In the genomic region with DNA sequence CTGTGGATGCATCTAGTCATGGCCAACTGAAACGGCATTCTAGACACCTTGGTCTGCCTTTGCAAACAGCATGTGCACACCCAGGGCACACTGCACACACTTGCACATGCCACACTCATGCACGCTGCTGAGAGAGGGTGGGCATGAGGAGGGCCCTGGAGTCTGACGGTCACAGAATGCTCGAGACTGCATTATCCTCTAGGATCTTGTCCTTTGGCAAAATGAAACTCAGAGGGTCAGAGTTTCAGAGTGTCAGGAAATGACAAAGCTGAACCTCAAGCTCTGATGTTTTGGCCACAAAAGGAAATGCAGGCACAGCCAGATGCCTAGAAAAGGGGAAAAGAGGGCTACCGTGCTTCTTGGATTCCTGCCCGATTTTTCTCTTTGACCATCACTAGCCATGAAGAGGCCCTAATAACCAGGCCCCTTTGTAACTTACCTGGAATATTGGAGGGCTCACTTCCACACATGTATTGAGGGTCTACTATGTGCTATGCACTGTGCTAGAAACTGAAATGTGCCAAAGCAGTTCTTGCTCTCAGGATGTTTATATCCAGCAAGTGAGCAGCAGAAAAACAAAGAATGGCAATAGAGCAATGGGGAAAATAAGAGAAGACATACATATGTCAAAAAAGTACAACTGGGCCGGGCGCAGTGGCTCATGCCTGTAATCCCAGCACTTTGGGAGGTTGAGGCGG, we compare ENCODE assay signal across 13 cellular contexts.
DNase-seq lines count a peak whose midpoint lies in the region; ATAC-seq and TF ChIP-seq lines count a peak whose summit lies in the region.
"Had no signal": no experiment of that assay in that cellular context is flagged by ENCODE, and none has a peak within 500 bp of the region (broad histone marks: within the 10 kb centered on the region; RNA-seq: fewer than 3 reads in every experiment).

No MANE protein-coding gene starts in this region.

- in situ Hi-C loops in brain microvascular endothelial cell (cut with HindIII; ENCODE audit: low pct_ligation_motif_present, low sequenced_read_pairs), result no loop called here

- no peak overlapping the region for H3K14ac ChIP-seq in neuronal stem cell (ENCODE audit: low read length)

- no peak overlapping the region for H4K8ac ChIP-seq in neuronal stem cell (ENCODE audit: low read depth, low read length)

- H3K27ac ChIP-seq in ascending aorta (peak overlapping the region; percentile 7 to 19), neuronal stem cell (replicated peaks; ENCODE audit: low read length) (no peak overlapping the region), brain microvascular endothelial cell (no peak overlapping the region)

- no CpG with 5 or more reads among the region's 9 CpGs for WGBS in neuronal stem cell (ENCODE audit: extremely low coverage in 2 of 2, insufficient read length in 2 of 2, insufficient replicate concordance in 1 of 2), 2 donors

- H3K79me1 ChIP-seq in neuronal stem cell (ENCODE audit: low read depth, low read length), result no peaks in the 10 kb centered on the region

- H3K27me3 ChIP-seq in ascending aorta (no peaks in the 10 kb centered on the region), neuronal stem cell (ENCODE audit: control insufficient read depth in 3 of 3, insufficient read depth in 3 of 3, low read depth in 1 of 3, low read length in 3 of 3) (no peaks in the 10 kb centered on the region), brain microvascular endothelial cell (replicated peaks) (no peaks in the 10 kb centered on the region)

- no peak for TF ChIP-seq POLR2A in NB4 (IDR thresholded peaks at IDR 0.05; ENCODE audit: extremely low read depth, insufficient read length)

- no peak overlapping the region for H3K23ac ChIP-seq in neuronal stem cell (ENCODE audit: low read depth, low read length, poor library complexity)

- H3K4me2 ChIP-seq in neuronal stem cell (ENCODE audit: insufficient read depth, low read length, poor library complexity, severe bottlenecking), result no peak overlapping the region

- no peak for ATAC-seq in HG02840 (IDR thresholded peaks at IDR 0.05; ENCODE audit: low FRiP score, unreplicated experiment)

- no peak overlapping the region for H2AK5ac ChIP-seq in neuronal stem cell (ENCODE audit: low read depth, low read length)

- H2BK5ac ChIP-seq in neuronal stem cell (ENCODE audit: low read length), result no peak overlapping the region

- no peak overlapping the region for H2BK15ac ChIP-seq in neuronal stem cell (ENCODE audit: low read length)

- H3K9me3 ChIP-seq in ascending aorta, result no peaks in the 10 kb centered on the region
- no peaks in the 10 kb centered on the region for H3K9me3 ChIP-seq in neuronal stem cell (replicated peaks in 1 of 2; ENCODE audit: control insufficient read depth in 2 of 2, insufficient read depth in 1 of 2, low read depth in 1 of 2, low read length in 2 of 2)

- no peak overlapping the region for H3K18ac ChIP-seq in neuronal stem cell (ENCODE audit: low read length)

- DNase-seq in D341Med (ENCODE audit: low spot score) (peak; percentile 17), NB4 (ENCODE audit: low read depth) (peak; percentile 75), ascending aorta (ENCODE audit: low spot score in 2 of 2) (no peak), neuronal stem cell (ENCODE audit: low spot score) (no peak), brain microvascular endothelial cell (no peak), DMS153 (lab: John Stamatoyannopoulos, UW) (no peak), activated gamma-delta T cell (lab: John Stamatoyannopoulos, UW) (no peak)
- DNase-seq: activated naive CD4-positive, alpha-beta T cell treated with anti-CD3 and anti-CD28 coated beads for 36 hours; NCI-H1105 treated with DMSO at 0.1 percent for 48 hours; retina; stimulated activated CD8-positive, alpha-beta memory T cell treated with anti-CD3 and anti-CD28 coated beads, Interleukin-4, amount 100 ng/mL, for 48 hours; T-cell had no signal

- no peak overlapping the region for H3K9ac ChIP-seq in neuronal stem cell (ENCODE audit: low read depth, low read length, poor library complexity)

- intact Hi-C loops in ascending aorta (cut with DNase I), result no loop called here

- H3K4me1 ChIP-seq in ascending aorta, result peaks cover 3 to 19% of the 10 kb centered on the region in 2 donors
- peaks cover 13 to 22% of the 10 kb centered on the region in 2 donors for H3K4me1 ChIP-seq in neuronal stem cell (ENCODE audit: control insufficient read depth in 2 of 2, insufficient read depth in 1 of 2, low read depth in 1 of 2, low read length in 2 of 2)

- H3K36me3 ChIP-seq in ascending aorta (no peaks in the 10 kb centered on the region), neuronal stem cell (replicated peaks in 1 of 2; ENCODE audit: control insufficient read depth in 2 of 2, insufficient read depth in 2 of 2, low read length in 2 of 2) (no peaks in the 10 kb centered on the region), brain microvascular endothelial cell (replicated peaks) (no peaks in the 10 kb centered on the region)

- no peak for TF ChIP-seq CTCF in NB4 (IDR thresholded peaks at IDR 0.05; ENCODE audit: low read depth, low read length)
- TF ChIP-seq CTCF in ascending aorta (IDR thresholded peaks at IDR 0.05), result no peak
- TF ChIP-seq CTCF in brain microvascular endothelial cell (IDR thresholded peaks at IDR 0.05; ENCODE audit: low read depth, low read length, missing control alignments), result no peak

- no peak overlapping the region for H4K91ac ChIP-seq in neuronal stem cell (ENCODE audit: low read depth, low read length, poor library complexity)

- no peak overlapping the region for H2BK120ac ChIP-seq in neuronal stem cell (ENCODE audit: low read depth, low read length)

- H2AFZ ChIP-seq in neuronal stem cell (ENCODE audit: low read length), result peak overlapping the region; percentile 27

- H3K4me3 ChIP-seq in NB4 (ENCODE audit: low read depth, low read length) (peak overlapping the region; percentile 22), ascending aorta (no peak overlapping the region), neuronal stem cell (ENCODE audit: low read length in 2 of 2) (no peak overlapping the region), brain microvascular endothelial cell (ENCODE audit: low read depth, low read length) (no peak overlapping the region)

- H2BK12ac ChIP-seq in neuronal stem cell (ENCODE audit: low read length), result no peak overlapping the region

- no peak overlapping the region for H3K4ac ChIP-seq in neuronal stem cell (ENCODE audit: low read length)

Comparison
In these comparisons a context has a peak if more than half of its experiments do, and no peak if none do; other contexts are left out.
1. DNase-seq: peak in D341Med (single experiment) and NB4 (single experiment); none in ascending aorta (0 of 2), neuronal stem cell (single experiment), brain microvascular endothelial cell (single experiment), DMS153 (single experiment) and activated gamma-delta T cell (single experiment).
2. H3K27ac ChIP-seq: peak in ascending aorta (2 of 2); none in neuronal stem cell (single experiment) and brain microvascular endothelial cell (single experiment).